In genomic region chr4:30746735-30747134, GRCh38 we compare ENCODE assay signal across 15 cellular contexts. TPM values are rescaled to one million over a fixed set of nuclear protein-coding genes. Genes with fewer than 3 reads are reported as not detected.
DNase-seq lines count a peak whose midpoint lies in the region; ATAC-seq and TF ChIP-seq lines count a peak whose summit lies in the region.
"Had no signal": no experiment of that assay in that cellular context is flagged by ENCODE, and none has a peak within 500 bp of the region (broad histone marks: within the 10 kb centered on the region; RNA-seq: fewer than 3 reads in every experiment).

No MANE protein-coding gene starts in this region.

- no peak overlapping the region for H2AK5ac ChIP-seq in IMR-90 (ENCODE audit: low read depth, low read length)

- H3K9me3 ChIP-seq in IMR-90 (ENCODE audit: control insufficient read depth, insufficient read depth, low read length) (no peaks in the 10 kb centered on the region), left lung (no peaks in the 10 kb centered on the region)

- no peak overlapping the region for H2BK20ac ChIP-seq in IMR-90 (ENCODE audit: low read depth, low read length)

- no peaks in the 10 kb centered on the region for H3K36me3 ChIP-seq in IMR-90 (ENCODE audit: control insufficient read depth, insufficient read depth, low read length)
- H3K36me3 ChIP-seq in left lung, result no peaks in the 10 kb centered on the region

- dilution Hi-C loops in IMR-90 (cut with HindIII; ENCODE audit: low sequenced_read_pairs, unreplicated experiment), result no loop called here

- H3K4ac ChIP-seq in IMR-90 (ENCODE audit: low read depth, low read length), result no peak overlapping the region

- ATAC-seq in IMR-90 (ENCODE audit: low read depth) (no peak), HG03039 (IDR thresholded peaks at IDR 0.05; ENCODE audit: unreplicated experiment) (no peak), left lung (no peak)
- no peak for ATAC-seq in activated CD8-positive, alpha-beta memory T cell treated with anti-CD3 and anti-CD28 coated beads, Interleukin-2, amount 10 ng/mL, durations not matched to agents 7 days and 5 days

- no CpG with 5 or more reads among the region's 1 CpG for WGBS in IMR-90 (ENCODE audit: extremely low coverage in 2 of 2, insufficient read length in 1 of 2), 2 experiments

- H2BK120ac ChIP-seq in IMR-90 (ENCODE audit: low read depth, low read length), result no peak overlapping the region

- no peaks in the 10 kb centered on the region for H3K27me3 ChIP-seq in IMR-90 (ENCODE audit: control insufficient read depth, insufficient read depth, low read length)
- no peaks in the 10 kb centered on the region for H3K27me3 ChIP-seq in left lung

- no peaks in the 10 kb centered on the region; a peak in 1 of 4 replicates for H3K79me1 ChIP-seq in IMR-90 (ENCODE audit: low read depth in 1 of 2, low read length in 2 of 2)

- no peak overlapping the region for H2BK15ac ChIP-seq in IMR-90 (ENCODE audit: low read depth, low read length)

- H3K4me2 ChIP-seq in IMR-90 (ENCODE audit: low read depth, low read length), result no peak overlapping the region

- intact Hi-C loops in IMR-90 (cut with micrococcal nuclease), result no loop called here
- intact Hi-C loops in left lung (cut with DNase I), result no loop called here

- H3K27ac ChIP-seq in IMR-90 (ENCODE audit: insufficient read depth, low read length), result no peak overlapping the region
- H3K27ac ChIP-seq in left lung, result no peak overlapping the region
- H3K27ac ChIP-seq: GM23248 had no signal

- BruUV-seq in IMR-90 (replicated peaks; lab: Mats Ljungman, UMichigan), result no TSS peak

- DNase-seq in IMR-90 (no peak), chondrocyte (ENCODE audit: low spot score) (no peak), osteocyte (ENCODE audit: extremely low spot score, unreplicated experiment) (no peak), left lung (no peak)
- no peak for DNase-seq in activated CD8-positive, alpha-beta memory T cell treated with anti-CD3 and anti-CD28 coated beads, Interleukin-2, amount 10 ng/mL, durations not matched to agents 7 days and 5 days
- DNase-seq: C1 segment of cervical spinal cord; Calu3; CD4-positive, alpha-beta memory T cell; COR-L47; DMS53; DMS79 treated with DMSO at 0.1 percent for 48 hours; GF-D8; GM23248; H7 had no signal

- no peak overlapping the region for H4K8ac ChIP-seq in IMR-90 (ENCODE audit: low read depth in 2 of 2, low read length in 2 of 2)

- H3K4me3 Mint-ChIP-seq in chondrocyte (ENCODE audit: unreplicated experiment) (no peak overlapping the region), osteocyte (ENCODE audit: unreplicated experiment) (no peak overlapping the region)
- H3K4me3 Mint-ChIP-seq in activated CD8-positive, alpha-beta memory T cell treated with anti-CD3 and anti-CD28 coated beads, Interleukin-2, amount 10 ng/mL, durations not matched to agents 7 days and 5 days, result no peak overlapping the region
- H3K4me3 Mint-ChIP-seq: CD4-positive, alpha-beta memory T cell had no signal

- H4K91ac ChIP-seq in IMR-90 (ENCODE audit: insufficient read depth, low read depth, low read length), result no peak overlapping the region

- no peak overlapping the region for H4K5ac ChIP-seq in IMR-90 (ENCODE audit: low read depth, low read length)

- POLR2A ChIA-PET in IMR-90 (lab: Charles Lee; ENCODE audit: unreplicated experiment), result no interaction called here

- no peak overlapping the region for H2AFZ ChIP-seq in IMR-90 (replicated peaks; ENCODE audit: low read length, poor library complexity)
- H2AFZ ChIP-seq: GM23248 had no signal

- no peak overlapping the region for H3K4me3 ChIP-seq in IMR-90 (ENCODE audit: insufficient read depth, low read depth, low read length)
- H3K4me3 ChIP-seq in left lung, result no peak overlapping the region
- H3K4me3 ChIP-seq: GM23248 had no signal

- H3K27ac Mint-ChIP-seq in chondrocyte (ENCODE audit: unreplicated experiment) (peak overlapping the region; percentile 64), osteocyte (ENCODE audit: unreplicated experiment) (peak overlapping the region; percentile 50)
- no peak overlapping the region for H3K27ac Mint-ChIP-seq in activated CD8-positive, alpha-beta memory T cell treated with anti-CD3 and anti-CD28 coated beads, Interleukin-2, amount 10 ng/mL, durations not matched to agents 7 days and 5 days
- H3K27ac Mint-ChIP-seq: CD4-positive, alpha-beta memory T cell had no signal

- no peaks in the 10 kb centered on the region for H3K36me3 Mint-ChIP-seq in chondrocyte (ENCODE audit: low read depth)
- peaks cover 4% of the 10 kb centered on the region for H3K36me3 Mint-ChIP-seq in osteocyte (ENCODE audit: unreplicated experiment)
- no peaks in the 10 kb centered on the region for H3K36me3 Mint-ChIP-seq in activated CD8-positive, alpha-beta memory T cell treated with anti-CD3 and anti-CD28 coated beads, Interleukin-2, amount 10 ng/mL, durations not matched to agents 7 days and 5 days
- H3K36me3 Mint-ChIP-seq: CD4-positive, alpha-beta memory T cell had no signal

- no peak overlapping the region for H3K23ac ChIP-seq in IMR-90 (ENCODE audit: low read depth, low read length)

- TF ChIP-seq RAD21 in IMR-90 (IDR thresholded peaks at IDR 0.05; ENCODE audit: low read length), result no peak

- H3K4me1 Mint-ChIP-seq in chondrocyte (ENCODE audit: low read depth) (peaks cover 48% of the 10 kb centered on the region), osteocyte (ENCODE audit: unreplicated experiment) (peaks cover 43% of the 10 kb centered on the region)
- H3K4me1 Mint-ChIP-seq in activated CD8-positive, alpha-beta memory T cell treated with anti-CD3 and anti-CD28 coated beads, Interleukin-2, amount 10 ng/mL, durations not matched to agents 7 days and 5 days, result no peaks in the 10 kb centered on the region
- H3K4me1 Mint-ChIP-seq: CD4-positive, alpha-beta memory T cell had no signal

- no peaks in the 10 kb centered on the region for H3K27me3 Mint-ChIP-seq in chondrocyte (ENCODE audit: low read depth)
- H3K27me3 Mint-ChIP-seq in osteocyte (ENCODE audit: unreplicated experiment), result no peaks in the 10 kb centered on the region
- H3K27me3 Mint-ChIP-seq in activated CD8-positive, alpha-beta memory T cell treated with anti-CD3 and anti-CD28 coated beads, Interleukin-2, amount 10 ng/mL, durations not matched to agents 7 days and 5 days, result no peaks in the 10 kb centered on the region
- H3K27me3 Mint-ChIP-seq: CD4-positive, alpha-beta memory T cell had no signal

- TF ChIP-seq POLR2A in IMR-90 (IDR thresholded peaks at IDR 0.05; ENCODE audit: low read depth, low read length), result no peak

- no peaks in the 10 kb centered on the region; the same call in 1 of the 2 replicates for H3K9me1 ChIP-seq in IMR-90 (ENCODE audit: insufficient read depth, low read length)

- H3K18ac ChIP-seq in IMR-90 (ENCODE audit: low read depth, low read length), result no peak overlapping the region

- H3K9me3 Mint-ChIP-seq in chondrocyte (ENCODE audit: low read depth) (no peaks in the 10 kb centered on the region), osteocyte (ENCODE audit: unreplicated experiment) (no peaks in the 10 kb centered on the region)
- H3K9me3 Mint-ChIP-seq in activated CD8-positive, alpha-beta memory T cell treated with anti-CD3 and anti-CD28 coated beads, Interleukin-2, amount 10 ng/mL, durations not matched to agents 7 days and 5 days (ENCODE audit: low read depth), result peaks cover 8% of the 10 kb centered on the region

- H2BK5ac ChIP-seq in IMR-90 (ENCODE audit: low read depth, low read length, poor library complexity, severe bottlenecking), result no peak overlapping the region

- no peaks in the 10 kb centered on the region for H4K20me1 ChIP-seq in IMR-90 (ENCODE audit: insufficient read depth, low read length)

- TF ChIP-seq CTCF in IMR-90 (conservative IDR thresholded peaks at IDR 0.05; ENCODE audit: low read depth, low read length) (no peak), chondrocyte (IDR thresholded peaks at IDR 0.05) (no peak), osteocyte (IDR thresholded peaks at IDR 0.05) (no peak), left lung (IDR thresholded peaks at IDR 0.05) (no peak)

- no peak overlapping the region for H3K56ac ChIP-seq in IMR-90 (ENCODE audit: extremely low read depth, insufficient read depth, low read length)

- H2AK9ac ChIP-seq in IMR-90 (replicated peaks; ENCODE audit: low read depth, low read length, poor library complexity), result no peak overlapping the region

- no peak overlapping the region for H3K9ac ChIP-seq in IMR-90 (ENCODE audit: low read depth, low read length)
- H3K9ac ChIP-seq: GM23248 had no signal

- in situ Hi-C loops in IMR-90 (cut with MboI; ENCODE audit: low sequenced_read_pairs), result no loop called here

- H3K4me1 ChIP-seq in IMR-90 (ENCODE audit: control insufficient read depth, insufficient read depth, low read length) (peaks cover 2% of the 10 kb centered on the region; the same call in 1 of the 2 replicates), left lung (no peaks in the 10 kb centered on the region)

- no peak overlapping the region for H3K14ac ChIP-seq in IMR-90 (replicated peaks; ENCODE audit: low read depth, low read length)

- CTCF ChIA-PET in IMR-90 (lab: Yijun Ruan, JAX), result no interaction called here
- CTCF ChIA-PET in activated CD8-positive, alpha-beta memory T cell treated with anti-CD3 and anti-CD28 coated beads, Interleukin-2, amount 10 ng/mL, durations not matched to agents 7 days and 5 days (lab: Charles Lee), result no interaction called here

TF ChIP-seq in IMR-90, 13 proteins besides CTCF, POLR2A, EP300 and RAD21:
- peak; percentile 53; the same call in 1 of the 2 replicates for TF ChIP-seq CEBPB (IDR thresholded peaks at IDR 0.05; ENCODE audit: low read depth, low read length)
- no peak for TF ChIP-seq CHD1 (IDR thresholded peaks at IDR 0.05; ENCODE audit: low read depth, low read length)

RNA-seq across cellular contexts. Expression of gene PCDH7, which starts 26.6 kb away (rescaled TPM):
- total RNA-seq in IMR-90 (2012; rRNA removed) (42.8 and 44.1 TPM in 2 replicates), chondrocyte (70.3 to 141 TPM (median 72.3 TPM) in 3 replicates), osteocyte (139 and 147 TPM in 2 replicates), left lung (10 to 100 TPM in 1 of 2 donors, 1 to 10 TPM in 1; 6.8 to 15.5 TPM)
- 26.5 and 27.8 TPM in 2 replicates for polyA plus RNA-seq in IMR-90 (2012; rRNA removed)
- polyA plus RNA-seq in IMR-90 (2012; cell fraction: cytosol; rRNA removed), result 11.3 and 18.3 TPM in 2 replicates
- polyA plus RNA-seq in IMR-90 (2012; cell fraction: nucleus; rRNA removed; ENCODE audit: low replicate concordance), result 12.4 and 13.8 TPM in 2 replicates
- total RNA-seq in activated CD8-positive, alpha-beta memory T cell treated with anti-CD3 and anti-CD28 coated beads, Interleukin-2, amount 10 ng/mL, durations not matched to agents 7 days and 5 days, result not detected
- total RNA-seq: CD4-positive, alpha-beta memory T cell had no signal
- polyA plus RNA-seq: CD4-positive, alpha-beta memory T cell had no signal

Comparison
In these comparisons a context has a peak if more than half of its experiments do, and no peak if none do; other contexts are left out.
1. RNA of gene PCDH7, which starts 26.6 kb away (total RNA-seq): 139 to 147 TPM in osteocyte, 70.3 to 141 TPM in chondrocyte, 42.8 to 44.1 TPM in IMR-90 and 6.8 to 15.5 TPM in left lung; not detected in activated CD8-positive, alpha-beta memory T cell treated with anti-CD3 and anti-CD28 coated beads, Interleukin-2, amount 10 ng/mL, durations not matched to agents 7 days and 5 days; every median in the first group is over 4 times any median in the second.